9 cellular contexts compared by ENCODE assay signal in genomic region chr7:155412416-155413253, GRCh38. TPM values are rescaled to one million over a fixed set of nuclear protein-coding genes. Genes with fewer than 3 reads are reported as not detected.
DNase-seq lines count a peak whose midpoint lies in the region; ATAC-seq, FAIRE-seq and TF ChIP-seq lines count a peak whose summit lies in the region.
"Had no signal": no experiment of that assay in that cellular context is flagged by ENCODE, and none has a peak within 500 bp of the region (broad histone marks: within the 10 kb centered on the region; RNA-seq: fewer than 3 reads in every experiment).

No MANE protein-coding gene starts in this region.

- H3K36me3 Mint-ChIP-seq in naive thymus-derived CD8-positive, alpha-beta T cell: peaks cover 0 to 2% (median 0%) of the 10 kb centered on the region in 3 donors

- H3K4me3 Mint-ChIP-seq in naive thymus-derived CD8-positive, alpha-beta T cell: no peak overlapping the region

- H3K27ac ChIP-seq in WERI-Rb-1 (no peak overlapping the region), dorsolateral prefrontal cortex (no peak overlapping the region)

- no peaks in the 10 kb centered on the region for H3K9me3 Mint-ChIP-seq in naive thymus-derived CD8-positive, alpha-beta T cell

- POLR2A ChIA-PET in naive thymus-derived CD8-positive, alpha-beta T cell (lab: Charles Lee): no interaction called here

- peak; percentile 90 for ATAC-seq in GM21786 (IDR thresholded peaks at IDR 0.05; ENCODE audit: unreplicated experiment)
- peak; percentile 49 to 66 for ATAC-seq in naive thymus-derived CD8-positive, alpha-beta T cell

- DNase-seq in NCI-H2227 (lab: John Stamatoyannopoulos, UW; ENCODE audit: unreplicated experiment): peak; percentile 16
- no peak for DNase-seq in NCI-H2227 treated with DMSO at 0.1 percent for 48 hours (lab: John Stamatoyannopoulos, UW)
- DNase-seq in Kasumi-1 (lab: John Stamatoyannopoulos, UW): peak; percentile 49 to 66
- peak; percentile 72 for DNase-seq in WERI-Rb-1
- DNase-seq in dorsolateral prefrontal cortex: peak in 9 of 10 donors; percentile 37 to 78 (median 53)
- peak in 9 of 10 donors; percentile 14 to 71 (median 24) for DNase-seq in naive thymus-derived CD8-positive, alpha-beta T cell
- DNase-seq in urothelium cell line (ENCODE audit: low spot score): peak; percentile 21

- peak; percentile 90 for TF ChIP-seq CTCF in WERI-Rb-1 (IDR thresholded peaks at IDR 0.05; ENCODE audit: low read depth, low read length)
- peak in 55 of 56 donors; percentile 20 to 80 (median 67) for TF ChIP-seq CTCF in dorsolateral prefrontal cortex (IDR thresholded peaks at IDR 0.05 in 54 of 56, conservative IDR thresholded peaks at IDR 0.05 in 2 of 56; ENCODE audit: low read depth in 1 of 56, partially characterized antibody in 56 of 56)

- peaks cover 0 to 23% (median 14%) of the 10 kb centered on the region in 4 donors for H3K4me1 Mint-ChIP-seq in naive thymus-derived CD8-positive, alpha-beta T cell

- peak overlapping the region in 2 of 10 donors; percentile 37 to 70 for H3K27ac Mint-ChIP-seq in naive thymus-derived CD8-positive, alpha-beta T cell

- intact Hi-C loops in dorsolateral prefrontal cortex (cut with DNase I): loop anchor here in 1 of 2 donors (5.0 kb wide), 1 partner anchor 40 kb away; no protein-coding TSS in a partner anchor

- H3K9me3 ChIP-seq in WERI-Rb-1 (ENCODE audit: severe bottlenecking): no peaks in the 10 kb centered on the region

- no peaks in the 10 kb centered on the region for H3K36me3 ChIP-seq in WERI-Rb-1

- H3K4me3 ChIP-seq in WERI-Rb-1 (ENCODE audit: low read depth, low read length) (no peak overlapping the region), dorsolateral prefrontal cortex (no peak overlapping the region)

- peaks cover 8 to 54% (median 24%) of the 10 kb centered on the region in 5 donors for H3K27me3 Mint-ChIP-seq in naive thymus-derived CD8-positive, alpha-beta T cell

- FAIRE-seq in urothelium cell line (lab: Jason Lieb, UNC): no peak
- FAIRE-seq: G401.6 had no signal

- H3K27me3 ChIP-seq in WERI-Rb-1 (ENCODE audit: insufficient read depth, low read depth, severe bottlenecking) (peaks cover 40% of the 10 kb centered on the region), dorsolateral prefrontal cortex (peaks cover 0 to 51% (median 17%) of the 10 kb centered on the region in 45 donors)

RNA-seq across cellular contexts. Expression of gene EN2, which starts 45.3 kb away (rescaled TPM):
- under 1 TPM in 66 of 120 experiments, not detected in 54; 0.10 to 0.69 (median 0.25) TPM for total RNA-seq in dorsolateral prefrontal cortex
- not detected for total RNA-seq in naive thymus-derived CD8-positive, alpha-beta T cell
- polyA plus RNA-seq in naive thymus-derived CD8-positive, alpha-beta T cell: not detected
